In genomic region chr6:30007132-30007764, GRCh38 we compare ENCODE assay signal across 9 cellular contexts.
DNase-seq lines count a peak whose midpoint lies in the region; ATAC-seq and TF ChIP-seq lines count a peak whose summit lies in the region.
"Had no signal": no experiment of that assay in that cellular context is flagged by ENCODE, and none has a peak within 500 bp of the region (broad histone marks: within the 10 kb centered on the region; RNA-seq: fewer than 3 reads in every experiment).

No MANE protein-coding gene starts in this region.

- H3K9me3 ChIP-seq in MM.1S (replicated peaks; ENCODE audit: insufficient read depth, low read length) (no peaks in the 10 kb centered on the region), iPS-15b (ENCODE audit: control insufficient read depth, insufficient read depth, low read length) (no peaks in the 10 kb centered on the region)

- H3K27me3 ChIP-seq in MM.1S (replicated peaks; ENCODE audit: insufficient read depth, low read length) (no peaks in the 10 kb centered on the region), iPS-15b (ENCODE audit: control insufficient read depth, insufficient read depth, low read length) (peaks cover 79% of the 10 kb centered on the region)

- H4K20me1 ChIP-seq in MM.1S (ENCODE audit: insufficient read depth, low read length) = no peaks in the 10 kb centered on the region

- no peak overlapping the region for H3K27ac ChIP-seq in MM.1S (ENCODE audit: low read length)
- H3K27ac ChIP-seq in skin epidermis = no peak overlapping the region
- H3K27ac ChIP-seq: epithelial cell of prostate had no signal

- no peak overlapping the region for H3K4me3 ChIP-seq in MM.1S (ENCODE audit: low read length)
- H3K4me3 ChIP-seq in iPS-15b (ENCODE audit: low read depth, low read length) = peak overlapping the region; percentile 61
- H3K4me3 ChIP-seq in skin epidermis = peak overlapping the region; percentile 10 to 47 (median 32)

- H3K4me3 Mint-ChIP-seq in activated naive CD4-positive, alpha-beta T cell treated with anti-CD3 and anti-CD28 coated beads, Interleukin-2, amount 10 ng/mL, durations not matched to agents 7 days and 5 days = peak overlapping the region; percentile 37

- peaks cover 82% of the 10 kb centered on the region for H3K27me3 Mint-ChIP-seq in activated naive CD4-positive, alpha-beta T cell treated with anti-CD3 and anti-CD28 coated beads, Interleukin-2, amount 10 ng/mL, durations not matched to agents 7 days and 5 days

- no peak overlapping the region for H2AFZ ChIP-seq in MM.1S (ENCODE audit: low read length)

- no peak for DNase-seq in MM.1S
- DNase-seq in activated naive CD4-positive, alpha-beta T cell treated with anti-CD3 and anti-CD28 coated beads, Interleukin-2, amount 10 ng/mL, durations not matched to agents 7 days and 5 days = peak; percentile 32
- DNase-seq in NCI-H1417 treated with DMSO at 0.1 percent for 48 hours (lab: John Stamatoyannopoulos, UW) = no peak
- no peak for DNase-seq in NCI-H774 (lab: John Stamatoyannopoulos, UW)
- DNase-seq in pons (ENCODE audit: low spot score) = no peak

- no peaks in the 10 kb centered on the region for H3K9me2 ChIP-seq in MM.1S (replicated peaks; ENCODE audit: insufficient read depth, low read length)

- no peak overlapping the region for H3K27ac Mint-ChIP-seq in activated naive CD4-positive, alpha-beta T cell treated with anti-CD3 and anti-CD28 coated beads, Interleukin-2, amount 10 ng/mL, durations not matched to agents 7 days and 5 days

- H3K4me2 ChIP-seq in MM.1S (ENCODE audit: low read depth, low read length) = peak overlapping the region; percentile 40; the same call in 1 of the 2 replicates

- no peaks in the 10 kb centered on the region for H3K36me3 Mint-ChIP-seq in activated naive CD4-positive, alpha-beta T cell treated with anti-CD3 and anti-CD28 coated beads, Interleukin-2, amount 10 ng/mL, durations not matched to agents 7 days and 5 days

- no peaks in the 10 kb centered on the region for H3K36me3 ChIP-seq in MM.1S (replicated peaks; ENCODE audit: insufficient read depth, low read length)
- H3K36me3 ChIP-seq in iPS-15b (ENCODE audit: control insufficient read depth, insufficient read depth, low read length) = no peaks in the 10 kb centered on the region

- CTCF ChIA-PET in activated naive CD4-positive, alpha-beta T cell treated with anti-CD3 and anti-CD28 coated beads, Interleukin-2, amount 10 ng/mL, durations not matched to agents 7 days and 5 days (lab: Charles Lee) = no interaction called here

- no peak for ATAC-seq in HG02678 (IDR thresholded peaks at IDR 0.05; ENCODE audit: unreplicated experiment)

- H3K4me1 Mint-ChIP-seq in activated naive CD4-positive, alpha-beta T cell treated with anti-CD3 and anti-CD28 coated beads, Interleukin-2, amount 10 ng/mL, durations not matched to agents 7 days and 5 days = peaks cover 19% of the 10 kb centered on the region

- H3K4me1 ChIP-seq in MM.1S (ENCODE audit: low read length) (no peaks in the 10 kb centered on the region), iPS-15b (ENCODE audit: control insufficient read depth, insufficient read depth, low read length) (peaks cover 3% of the 10 kb centered on the region)

- TF ChIP-seq CTCF in MM.1S (IDR thresholded peaks at IDR 0.05; ENCODE audit: low read length) = no peak

- no peaks in the 10 kb centered on the region for H3K79me2 ChIP-seq in MM.1S (ENCODE audit: low read length)

- H3F3A ChIP-seq in MM.1S (ENCODE audit: insufficient read depth, low read length) = no peaks in the 10 kb centered on the region

- H3K9me3 Mint-ChIP-seq in activated naive CD4-positive, alpha-beta T cell treated with anti-CD3 and anti-CD28 coated beads, Interleukin-2, amount 10 ng/mL, durations not matched to agents 7 days and 5 days = no peaks in the 10 kb centered on the region

- H3K9ac ChIP-seq in MM.1S (ENCODE audit: low read length) (no peak overlapping the region), iPS-15b (ENCODE audit: low read depth, low read length) (no peak overlapping the region)
